ENCODE assay signal across 16 cellular contexts in genomic region chr16:49467540-49468372, GRCh38.
DNase-seq lines count a peak whose midpoint lies in the region; ATAC-seq and TF ChIP-seq lines count a peak whose summit lies in the region.
"Had no signal": no experiment of that assay in that cellular context is flagged by ENCODE, and none has a peak within 500 bp of the region (broad histone marks: within the 10 kb centered on the region; RNA-seq: fewer than 3 reads in every experiment).

No MANE protein-coding gene starts in this region.

- ATAC-seq in HG03135 (IDR thresholded peaks at IDR 0.05; ENCODE audit: unreplicated experiment) (no peak), HG03565 (IDR thresholded peaks at IDR 0.05; ENCODE audit: unreplicated experiment) (no peak)

- H4K20me1 ChIP-seq in MM.1S (ENCODE audit: insufficient read depth, low read length) = no peaks in the 10 kb centered on the region

- DNase-seq in activated effector memory CD4-positive, alpha-beta T cell treated with anti-CD3 and anti-CD28 coated beads, Interleukin-2, amount 50 U/mL, for 16 hours = peak; percentile 44
- DNase-seq in activated effector memory CD4-positive, alpha-beta T cell treated with Interleukin-2 at 50 U/mL for 16 hours = no peak
- DNase-seq in coronary artery (ENCODE audit: low spot score) = peak; percentile 47
- DNase-seq in osteocyte (ENCODE audit: extremely low spot score, unreplicated experiment) = peak; percentile 75
- DNase-seq in MM.1S = no peak
- DNase-seq: Calu3; CD4-positive, CD25-positive, alpha-beta regulatory T cell; DMS79; HCEC 1CT; MV-4-11; NCI-H1436 treated with DMSO at 0.1 percent for 48 hours; NCI-H2107; NCI-H345 had no signal

- no peak overlapping the region for H3K27ac Mint-ChIP-seq in osteocyte (ENCODE audit: unreplicated experiment)

- H3K9me3 Mint-ChIP-seq in osteocyte (ENCODE audit: unreplicated experiment) = no peaks in the 10 kb centered on the region
- H3K9me3 Mint-ChIP-seq: IgD-negative memory B cell had no signal

- H3K9me3 ChIP-seq in MM.1S (replicated peaks; ENCODE audit: insufficient read depth, low read length) = no peaks in the 10 kb centered on the region

- no peak overlapping the region for H3K4me2 ChIP-seq in MM.1S (ENCODE audit: low read depth, low read length)

- no peaks in the 10 kb centered on the region for H3K27me3 ChIP-seq in MM.1S (replicated peaks; ENCODE audit: insufficient read depth, low read length)

- peaks cover 34% of the 10 kb centered on the region for H3K27me3 Mint-ChIP-seq in osteocyte (ENCODE audit: unreplicated experiment)

- H3K4me3 ChIP-seq in coronary artery (no peak overlapping the region), MM.1S (ENCODE audit: low read length) (no peak overlapping the region)

- TF ChIP-seq CTCF in coronary artery (IDR thresholded peaks at IDR 0.05) (no peak), osteocyte (IDR thresholded peaks at IDR 0.05) (no peak), MM.1S (IDR thresholded peaks at IDR 0.05; ENCODE audit: low read length) (no peak)

- H3K27ac ChIP-seq in coronary artery (no peak overlapping the region), MM.1S (ENCODE audit: low read length) (no peak overlapping the region)

- no peak overlapping the region for H3K4me3 Mint-ChIP-seq in osteocyte (ENCODE audit: unreplicated experiment)
- H3K4me3 Mint-ChIP-seq: CD4-positive, CD25-positive, alpha-beta regulatory T cell; IgD-negative memory B cell had no signal

- H3F3A ChIP-seq in MM.1S (ENCODE audit: insufficient read depth, low read length) = peaks cover 10% of the 10 kb centered on the region; the same call in 1 of the 2 replicates

- H3K4me1 Mint-ChIP-seq in osteocyte (ENCODE audit: unreplicated experiment) = peaks cover 2% of the 10 kb centered on the region

- H3K9me2 ChIP-seq in MM.1S (replicated peaks; ENCODE audit: insufficient read depth, low read length) = no peaks in the 10 kb centered on the region

- 0 out of 2 replicates have a peak, but pooled peaks cover under 1% of the 10 kb centered on the region for H3K79me2 ChIP-seq in MM.1S (ENCODE audit: low read length)

- no peak overlapping the region for H3K9ac ChIP-seq in MM.1S (ENCODE audit: low read length)

- H3K4me1 ChIP-seq in MM.1S (ENCODE audit: low read length) = peaks cover 6% of the 10 kb centered on the region

- H3K36me3 Mint-ChIP-seq in osteocyte (ENCODE audit: unreplicated experiment) = no peaks in the 10 kb centered on the region
- H3K36me3 Mint-ChIP-seq: CD4-positive, CD25-positive, alpha-beta regulatory T cell; IgD-negative memory B cell had no signal

- H2AFZ ChIP-seq in MM.1S (ENCODE audit: low read length) = no peak overlapping the region

- H3K36me3 ChIP-seq in MM.1S (replicated peaks; ENCODE audit: insufficient read depth, low read length) = no peaks in the 10 kb centered on the region

Comparison
In these comparisons a context has a peak if more than half of its experiments do, and no peak if none do; other contexts are left out.
1. DNase-seq: peak in activated effector memory CD4-positive, alpha-beta T cell treated with anti-CD3 and anti-CD28 coated beads, Interleukin-2, amount 50 U/mL, for 16 hours (single experiment), coronary artery (single experiment) and osteocyte (single experiment); none in activated effector memory CD4-positive, alpha-beta T cell treated with Interleukin-2 at 50 U/mL for 16 hours (single experiment) and MM.1S (single experiment).